In the genomic region with DNA sequence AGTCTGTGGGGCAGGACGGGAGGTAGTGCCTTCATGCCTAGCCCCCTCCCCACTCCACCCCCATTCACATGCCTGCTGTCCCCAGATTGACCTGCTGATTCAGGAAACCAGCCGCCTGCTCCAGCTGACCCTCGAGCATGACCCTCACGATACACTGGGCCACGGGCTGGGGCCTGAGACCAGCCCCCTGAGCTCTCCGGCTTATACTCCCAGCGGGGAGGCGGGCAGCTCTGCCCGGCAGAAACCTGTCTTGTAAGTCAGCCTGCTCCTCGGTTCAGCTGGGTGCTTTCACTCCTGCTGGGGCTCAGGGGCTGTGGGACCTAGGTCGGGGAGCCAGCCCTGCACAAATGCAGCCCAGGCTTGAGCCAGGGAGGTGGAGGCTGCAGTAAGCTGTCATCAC, we compare ENCODE assay signal across 32 cellular contexts.
"Had no signal": no experiment of that assay in that cellular context is flagged by ENCODE, and none has a peak within 500 bp of the region (broad histone marks: within the 10 kb centered on the region; RNA-seq: fewer than 3 reads in every experiment).

No MANE protein-coding gene starts in this region.

- H3K9me3 Mint-ChIP-seq: activated CD4-positive, alpha-beta memory T cell treated with anti-CD3 and anti-CD28 coated beads for 36 hours; activated CD4-positive, alpha-beta T cell treated with anti-CD3 and anti-CD28 coated beads, Interleukin-2, amount 10 ng/mL, durations not matched to agents 24 days and 14 days; activated naive CD4-positive, alpha-beta T cell treated with anti-CD3 and anti-CD28 coated beads for 36 hours; activated naive CD4-positive, alpha-beta T cell treated with anti-CD3 and anti-CD28 coated beads, Interleukin-2, amount 50 U/mL, for 24 hours; activated naive CD8-positive, alpha-beta T cell treated with anti-CD3 and anti-CD28 coated beads for 36 hours; activated naive CD8-positive, alpha-beta T cell treated with anti-CD3 and anti-CD28 coated beads, Interleukin-2, amount 50 U/mL, for 24 hours; activated T-helper 1 cell treated with anti-CD3 and anti-CD28 coated beads, Interleukin-12 subunit alpha, Interleukin-12 subunit beta, Interleukin-2, Interleukin-4 antibody, amounts not matched to agents 30 ng/mL and 10 ng/mL and 1 ng/mL, durations not matched to agents 14 hours and 24 hours and 36 hours; activated T-helper 2 cell treated with anti-CD3 and anti-CD28 coated beads, Interferon-gamma antibody, Interleukin-2, Interleukin-4, amounts not matched to agents 10 μg/mL and 5 μg/mL and 100 μg/mL, durations not matched to agents 14 hours and 24 hours and 36 hours; effector memory CD8-positive, alpha-beta T cell had no signal

- H3K27me3 ChIP-seq: adrenal gland, body of pancreas, esophagus squamous epithelium, gastroesophageal sphincter had no signal

- H3K27ac ChIP-seq: adrenal gland, body of pancreas, esophagus squamous epithelium, gastroesophageal sphincter had no signal

- DNase-seq: activated CD4-positive, alpha-beta memory T cell treated with anti-CD3 and anti-CD28 coated beads for 36 hours; activated CD4-positive, alpha-beta T cell treated with anti-CD3 and anti-CD28 coated beads for 36 hours; activated CD4-positive, alpha-beta T cell treated with anti-CD3 and anti-CD28 coated beads, Interleukin-2, amount 10 ng/mL, durations not matched to agents 24 days and 14 days; activated CD4-positive, CD25-positive, alpha-beta regulatory T cell; activated CD4-positive, CD25-positive, alpha-beta regulatory T cell treated with anti-CD3 and anti-CD28 coated beads, Interleukin-2, amount 50 U/mL, for 72 hours; activated CD8-positive, alpha-beta memory T cell treated with anti-CD3 and anti-CD28 coated beads, Interleukin-2, amount 10 ng/mL, durations not matched to agents 7 days and 5 days; activated CD8-positive, alpha-beta memory T cell treated with anti-CD3 and anti-CD28 coated beads, Interleukin-2, amount 50 U/mL, for 4 hours; activated CD8-positive, alpha-beta T cell treated with anti-CD3 and anti-CD28 coated beads, Interleukin-2, amount 10 ng/mL, durations not matched to agents 7 days and 5 days; activated effector memory CD4-positive, alpha-beta T cell treated with anti-CD3 and anti-CD28 coated beads, Interleukin-2, amount 50 U/mL, for 16 hours; activated naive CD4-positive, alpha-beta T cell treated with anti-CD3 and anti-CD28 coated beads for 36 hours; activated naive CD8-positive, alpha-beta T cell treated with anti-CD3 and anti-CD28 coated beads for 36 hours; activated naive CD8-positive, alpha-beta T cell treated with anti-CD3 and anti-CD28 coated beads, Interleukin-2, amount 50 U/mL, for 24 hours; activated T-cell treated with anti-CD3 and anti-CD28 coated beads, Interleukin-2, amount 50 U/mL, for 1 hour; activated T-cell treated with anti-CD3 and anti-CD28 coated beads, Interleukin-2, amount 50 U/mL, for 48 hours; adrenal gland; amygdala; aorta; body of pancreas; caudate nucleus; cortex of kidney; dermis blood vessel endothelial cell; effector CD4-positive, alpha-beta T cell; effector memory CD8-positive, alpha-beta T cell; erythroblast; esophagus squamous epithelium; foreskin melanocyte; T-helper 2 cell had no signal

- H3K4me1 Mint-ChIP-seq: activated CD4-positive, alpha-beta T cell treated with anti-CD3 and anti-CD28 coated beads for 36 hours; activated CD4-positive, alpha-beta T cell treated with anti-CD3 and anti-CD28 coated beads, Interleukin-2, amount 10 ng/mL, durations not matched to agents 24 days and 14 days; activated CD8-positive, alpha-beta memory T cell treated with anti-CD3 and anti-CD28 coated beads, Interleukin-2, amount 10 ng/mL, durations not matched to agents 7 days and 5 days; activated naive CD4-positive, alpha-beta T cell treated with anti-CD3 and anti-CD28 coated beads, Interleukin-2, amount 50 U/mL, for 24 hours; activated naive CD8-positive, alpha-beta T cell treated with anti-CD3 and anti-CD28 coated beads for 36 hours; activated naive CD8-positive, alpha-beta T cell treated with anti-CD3 and anti-CD28 coated beads, Interleukin-2, amount 50 U/mL, for 24 hours had no signal

- H3K27ac Mint-ChIP-seq: activated CD4-positive, alpha-beta memory T cell treated with anti-CD3 and anti-CD28 coated beads for 36 hours; activated CD4-positive, alpha-beta T cell treated with anti-CD3 and anti-CD28 coated beads for 36 hours; activated CD4-positive, alpha-beta T cell treated with anti-CD3 and anti-CD28 coated beads, Interleukin-2, amount 10 ng/mL, durations not matched to agents 24 days and 14 days; activated CD8-positive, alpha-beta T cell treated with anti-CD3 and anti-CD28 coated beads, Interleukin-2, amount 10 ng/mL, durations not matched to agents 7 days and 5 days; activated naive CD4-positive, alpha-beta T cell treated with anti-CD3 and anti-CD28 coated beads for 36 hours; activated naive CD4-positive, alpha-beta T cell treated with anti-CD3 and anti-CD28 coated beads, Interleukin-2, amount 50 U/mL, for 24 hours; activated naive CD8-positive, alpha-beta T cell treated with anti-CD3 and anti-CD28 coated beads for 36 hours; activated naive CD8-positive, alpha-beta T cell treated with anti-CD3 and anti-CD28 coated beads, Interleukin-2, amount 50 U/mL, for 24 hours; activated T-helper 1 cell treated with anti-CD3 and anti-CD28 coated beads, Interleukin-12 subunit alpha, Interleukin-12 subunit beta, Interleukin-2, Interleukin-4 antibody, amounts not matched to agents 30 ng/mL and 10 ng/mL and 1 ng/mL, durations not matched to agents 14 hours and 24 hours and 36 hours; activated T-helper 2 cell treated with anti-CD3 and anti-CD28 coated beads, Interferon-gamma antibody, Interleukin-2, Interleukin-4, amounts not matched to agents 10 μg/mL and 5 μg/mL and 100 μg/mL, durations not matched to agents 14 hours and 24 hours and 36 hours; effector memory CD8-positive, alpha-beta T cell had no signal

- ATAC-seq: activated CD4-positive, alpha-beta T cell treated with anti-CD3 and anti-CD28 coated beads for 36 hours; activated CD8-positive, alpha-beta memory T cell treated with anti-CD3 and anti-CD28 coated beads, Interleukin-2, amount 10 ng/mL, durations not matched to agents 7 days and 5 days; activated CD8-positive, alpha-beta T cell treated with anti-CD3 and anti-CD28 coated beads, Interleukin-2, amount 10 ng/mL, durations not matched to agents 7 days and 5 days; activated naive CD8-positive, alpha-beta T cell treated with anti-CD3 and anti-CD28 coated beads, Interleukin-2, amount 50 U/mL, for 24 hours; body of pancreas; effector memory CD8-positive, alpha-beta T cell; gastroesophageal sphincter had no signal

- FAIRE-seq: colon had no signal

- H3K4me1 ChIP-seq: adrenal gland, body of pancreas, gastroesophageal sphincter had no signal

- H3K36me3 Mint-ChIP-seq: activated naive CD4-positive, alpha-beta T cell treated with anti-CD3 and anti-CD28 coated beads, Interleukin-2, amount 50 U/mL, for 24 hours had no signal

- H3K4me3 Mint-ChIP-seq: activated CD4-positive, alpha-beta memory T cell treated with anti-CD3 and anti-CD28 coated beads for 36 hours; activated CD4-positive, alpha-beta T cell treated with anti-CD3 and anti-CD28 coated beads for 36 hours; activated CD4-positive, alpha-beta T cell treated with anti-CD3 and anti-CD28 coated beads, Interleukin-2, amount 10 ng/mL, durations not matched to agents 24 days and 14 days; activated CD8-positive, alpha-beta memory T cell treated with anti-CD3 and anti-CD28 coated beads, Interleukin-2, amount 10 ng/mL, durations not matched to agents 7 days and 5 days; activated CD8-positive, alpha-beta T cell treated with anti-CD3 and anti-CD28 coated beads, Interleukin-2, amount 10 ng/mL, durations not matched to agents 7 days and 5 days; activated naive CD4-positive, alpha-beta T cell treated with anti-CD3 and anti-CD28 coated beads for 36 hours; activated naive CD4-positive, alpha-beta T cell treated with anti-CD3 and anti-CD28 coated beads, Interleukin-2, amount 50 U/mL, for 24 hours; activated naive CD8-positive, alpha-beta T cell treated with anti-CD3 and anti-CD28 coated beads for 36 hours; activated naive CD8-positive, alpha-beta T cell treated with anti-CD3 and anti-CD28 coated beads, Interleukin-2, amount 50 U/mL, for 24 hours; activated T-helper 1 cell treated with anti-CD3 and anti-CD28 coated beads, Interleukin-12 subunit alpha, Interleukin-12 subunit beta, Interleukin-2, Interleukin-4 antibody, amounts not matched to agents 30 ng/mL and 10 ng/mL and 1 ng/mL, durations not matched to agents 14 hours and 24 hours and 36 hours; effector memory CD8-positive, alpha-beta T cell had no signal

- H3K4me3 ChIP-seq: adrenal gland, body of pancreas, esophagus squamous epithelium, gastroesophageal sphincter had no signal

- H3K27me3 Mint-ChIP-seq: activated CD4-positive, alpha-beta memory T cell treated with anti-CD3 and anti-CD28 coated beads for 36 hours; activated CD4-positive, alpha-beta T cell treated with anti-CD3 and anti-CD28 coated beads for 36 hours; activated CD4-positive, alpha-beta T cell treated with anti-CD3 and anti-CD28 coated beads, Interleukin-2, amount 10 ng/mL, durations not matched to agents 24 days and 14 days; activated CD8-positive, alpha-beta memory T cell treated with anti-CD3 and anti-CD28 coated beads, Interleukin-2, amount 10 ng/mL, durations not matched to agents 7 days and 5 days; activated naive CD4-positive, alpha-beta T cell treated with anti-CD3 and anti-CD28 coated beads, Interleukin-2, amount 50 U/mL, for 24 hours; activated naive CD8-positive, alpha-beta T cell treated with anti-CD3 and anti-CD28 coated beads for 36 hours; activated naive CD8-positive, alpha-beta T cell treated with anti-CD3 and anti-CD28 coated beads, Interleukin-2, amount 50 U/mL, for 24 hours; effector memory CD8-positive, alpha-beta T cell had no signal

- H3K9me3 ChIP-seq: adrenal gland, body of pancreas, esophagus squamous epithelium, gastroesophageal sphincter had no signal
